In genomic region chr4:3860913-3861636, GRCh38 we compare ENCODE assay signal across 32 cellular contexts.
"Had no signal": no experiment of that assay in that cellular context is flagged by ENCODE, and none has a peak within 500 bp of the region (broad histone marks: within the 10 kb centered on the region; RNA-seq: fewer than 3 reads in every experiment).

No MANE protein-coding gene starts in this region.

- H2AFZ ChIP-seq: PC-9 had no signal

- H3K27me3 ChIP-seq: body of pancreas had no signal

- DNase-seq: activated CD4-positive, alpha-beta memory T cell treated with anti-CD3 and anti-CD28 coated beads, Interleukin-2, amount 10 ng/mL, durations not matched to agents 7 days and 5 days; activated CD4-positive, alpha-beta T cell treated with anti-CD3 and anti-CD28 coated beads for 1 hour; activated CD4-positive, alpha-beta T cell treated with anti-CD3 and anti-CD28 coated beads for 48 hours; activated CD4-positive, CD25-positive, alpha-beta regulatory T cell; activated CD8-positive, alpha-beta memory T cell treated with anti-CD3 and anti-CD28 coated beads for 24 hours; activated CD8-positive, alpha-beta memory T cell treated with anti-CD3 and anti-CD28 coated beads, Interleukin-2, amount 10 ng/mL, durations not matched to agents 7 days and 5 days; activated CD8-positive, alpha-beta memory T cell treated with anti-CD3 and anti-CD28 coated beads, Interleukin-2, amount 50 U/mL, for 48 hours; activated effector memory CD4-positive, alpha-beta T cell treated with Interleukin-2 at 50 U/mL for 16 hours; activated naive CD8-positive, alpha-beta T cell treated with anti-CD3 and anti-CD28 coated beads, Interleukin-2, amount 10 ng/mL, durations not matched to agents 7 days and 5 days; activated T-cell treated with anti-CD3 and anti-CD28 coated beads, Interleukin-2, amount 50 U/mL, for 48 hours; amygdala; body of pancreas; caudate nucleus; cerebellar nuclear complex; NCI-H1092 treated with DMSO at 0.1 percent for 48 hours; NCI-H1417; NCI-H146; NCI-H187; NCI-H2029 treated with DMSO at 0.1 percent for 48 hours; NCI-H2107; NCI-H2171; NCI-H510A; NCI-H526; NCI-H748 treated with DMSO at 0.1 percent for 48 hours; NK-92 treated with Interleukin-12 subunit alpha and Interleukin-12 subunit beta, amount 100 ng/mL, for 24 hours; PC-9; T1000; WERI-Rb-1 had no signal

- H3K36me3 ChIP-seq: breast epithelium, SJCRH30, WERI-Rb-1 had no signal

- H3K27ac ChIP-seq: body of pancreas, breast epithelium, PC-9, RWPE1, SJCRH30, SK-N-MC, WERI-Rb-1 had no signal

- H3K4me1 ChIP-seq: body of pancreas, breast epithelium had no signal

- H3K4me3 ChIP-seq: body of pancreas, breast epithelium, PC-9, SJCRH30, SK-N-MC had no signal

- ATAC-seq: activated CD8-positive, alpha-beta memory T cell treated with anti-CD3 and anti-CD28 coated beads, Interleukin-2, amount 10 ng/mL, durations not matched to agents 7 days and 5 days; body of pancreas had no signal

- H3K4me2 ChIP-seq: PC-9 had no signal

- H3K9me3 ChIP-seq: body of pancreas, breast epithelium, SJCRH30 had no signal
